In genomic region chr1:156833598-156833997, GRCh38 we compare ENCODE assay signal across 17 cellular contexts. TPM values are rescaled to one million over a fixed set of nuclear protein-coding genes. Genes with fewer than 3 reads are reported as not detected.
DNase-seq lines count a peak whose midpoint lies in the region; ATAC-seq, FAIRE-seq and TF ChIP-seq lines count a peak whose summit lies in the region.
"Had no signal": no experiment of that assay in that cellular context is flagged by ENCODE, and none has a peak within 500 bp of the region (broad histone marks: within the 10 kb centered on the region; RNA-seq: fewer than 3 reads in every experiment).

No MANE protein-coding gene starts in this region.

- H3K4me1 ChIP-seq in GM12878 (ENCODE audit: control insufficient read depth, insufficient read depth, low read length): peaks cover 24% of the 10 kb centered on the region
- H3K4me1 ChIP-seq in OCI-LY7 (ENCODE audit: insufficient read depth, low read length, poor library complexity, severe bottlenecking): no peaks in the 10 kb centered on the region
- H3K4me1 ChIP-seq: ascending aorta had no signal

- CTCF ChIA-PET in GM12878 (lab: Yijun Ruan, JAX): interaction anchor here (1.0 to 3.8 kb wide), 8 partner anchors 12 to 144 kb away, joined by 3 to 26 read pairs (median 5); partner anchors contain the start of gene NTRK1
- CTCF ChIA-PET in OCI-LY7 (lab: Charles Lee; ENCODE audit: unreplicated experiment): no interaction called here

- H3K36me3 ChIP-seq in GM12878 (ENCODE audit: control insufficient read depth in 2 of 2, insufficient read depth in 2 of 2, low read length in 1 of 2) (no peaks in the 10 kb centered on the region), OCI-LY7 (ENCODE audit: insufficient read depth, low read length) (no peaks in the 10 kb centered on the region)
- H3K36me3 ChIP-seq: ascending aorta; BLaER1 treated with 17β-estradiol and CSF1 and Interleukin-3, amounts not matched to agents 10 nM and 100 nM had no signal

- no peak for TF ChIP-seq RAD21 in GM12878 (IDR thresholded peaks at IDR 0.05; ENCODE audit: insufficient read depth, low read depth, low read length)

- intact Hi-C loops in GM12878 (cut with micrococcal nuclease; ENCODE audit: unreplicated experiment) (no loop called here), OCI-LY7 (cut with micrococcal nuclease; ENCODE audit: unreplicated experiment) (no loop called here)

- H3K9me2 ChIP-seq in OCI-LY7 (ENCODE audit: insufficient read depth, low read length): no peaks in the 10 kb centered on the region

- no peak for TF ChIP-seq EP300 in GM12878 (IDR thresholded peaks at IDR 0.05; ENCODE audit: borderline replicate concordance in 1 of 2, control insufficient read depth in 1 of 2, low read depth in 2 of 2, low read length in 2 of 2)

- SMC1A ChIA-PET in GM12878 (lab: Charles Lee; ENCODE audit: uncharacterized antibody, unreplicated experiment): interaction anchor here (0.9 to 2.4 kb wide), 6 partner anchors 12 to 108 kb away, joined by 3 to 8 read pairs (median 6); no protein-coding TSS in a partner anchor

- H3K79me2 ChIP-seq in GM12878 (ENCODE audit: control insufficient read depth, insufficient read depth, low read length) (no peaks in the 10 kb centered on the region), OCI-LY7 (ENCODE audit: insufficient read depth, low read depth, low read length) (no peaks in the 10 kb centered on the region)

- no peak for FAIRE-seq in GM12878 (lab: Jason Lieb, UNC)
- FAIRE-seq: endometrium, small intestine had no signal

- DNase-seq in NCI-H1092 treated with DMSO at 0.1 percent for 48 hours (lab: John Stamatoyannopoulos, UW) (peak; percentile 22), NCI-H1092 (lab: John Stamatoyannopoulos, UW) (no peak), NCI-H2196 treated with DMSO at 0.1 percent for 48 hours (lab: John Stamatoyannopoulos, UW; ENCODE audit: unreplicated experiment) (peak; percentile 23), GM12878 (ENCODE audit: low read depth, low spot score) (no peak), epidermal melanocyte (ENCODE audit: insufficient read length, low spot score) (no peak), OCI-LY7 (ENCODE audit: low spot score) (no peak)
- DNase-seq: foreskin fibroblast, NCI-H2081 treated with DMSO at 0.1 percent for 48 hours, small intestine had no signal

- RAD21 ChIA-PET in GM12878 (lab: Charles Lee; ENCODE audit: unreplicated experiment): interaction anchor here (0.8 kb wide), 1 partner anchor 144 kb away, joined by 3 read pairs; no protein-coding TSS in a partner anchor

- H2AFZ ChIP-seq in GM12878 (ENCODE audit: control insufficient read depth, low read depth, low read length): no peak overlapping the region
- no peak overlapping the region for H2AFZ ChIP-seq in OCI-LY7 (ENCODE audit: low read length)

- H3K4me3 ChIP-seq in GM12878 (no peak overlapping the region), OCI-LY7 (ENCODE audit: low read depth, low read length, poor library complexity, severe bottlenecking) (no peak overlapping the region)
- H3K4me3 ChIP-seq: ascending aorta; BLaER1 treated with 17β-estradiol and CSF1 and Interleukin-3, amounts not matched to agents 10 nM and 100 nM had no signal

- no peak overlapping the region for H3K4me2 ChIP-seq in GM12878 (ENCODE audit: control insufficient read depth, insufficient read depth)
- no peak overlapping the region for H3K4me2 ChIP-seq in OCI-LY7 (ENCODE audit: low read length)
- H3K4me2 ChIP-seq: BLaER1 treated with 17β-estradiol and CSF1 and Interleukin-3, amounts not matched to agents 10 nM and 100 nM had no signal

- no peak overlapping the region for H3K9ac ChIP-seq in GM12878 (ENCODE audit: control insufficient read depth, insufficient read depth, low read length)
- H3K9ac ChIP-seq: BLaER1 treated with 17β-estradiol and CSF1 and Interleukin-3, amounts not matched to agents 10 nM and 100 nM had no signal

- 0 out of 2 replicates have a peak, but pooled peaks have one; percentile 20 for TF ChIP-seq CTCF in 22Rv1 (IDR thresholded peaks at IDR 0.05)
- no peak for TF ChIP-seq CTCF in GM12878 (IDR thresholded peaks at IDR 0.05 in 2 of 3, conservative IDR thresholded peaks at IDR 0.05 in 1 of 3; ENCODE audit: control insufficient read depth in 2 of 3, extremely low read depth in 1 of 3, insufficient read depth in 1 of 3, low read depth in 3 of 3, low read length in 3 of 3)
- TF ChIP-seq CTCF in OCI-LY7 (conservative IDR thresholded peaks at IDR 0.05; ENCODE audit: low read length): no peak

- peak; percentile 37 for ATAC-seq in GM12878
- ATAC-seq in GM21447 (IDR thresholded peaks at IDR 0.05; ENCODE audit: unreplicated experiment): no peak

- no peak for TF ChIP-seq POLR2A in GM12878 (IDR thresholded peaks at IDR 0.05; ENCODE audit: low read depth, low read length)

- H3K27me3 ChIP-seq in GM12878 (replicated peaks in 1 of 2; ENCODE audit: control insufficient read depth in 2 of 2, insufficient read depth in 2 of 2, low read length in 1 of 2): no peaks in the 10 kb centered on the region
- H3K27me3 ChIP-seq: ascending aorta had no signal

- POLR2A ChIA-PET in GM12878 (lab: Charles Lee) (interaction anchor here (0.5 to 1.9 kb wide), 3 partner anchors 12 to 105 kb away, joined by 3 to 4 read pairs (median 4); no protein-coding TSS in a partner anchor), OCI-LY7 (lab: Charles Lee) (no interaction called here)

- H3K9me3 ChIP-seq in GM12878 (replicated peaks; ENCODE audit: control insufficient read depth, insufficient read depth, low read length): no peaks in the 10 kb centered on the region
- no peaks in the 10 kb centered on the region for H3K9me3 ChIP-seq in OCI-LY7 (ENCODE audit: low read length)
- H3K9me3 ChIP-seq: ascending aorta; BLaER1 treated with 17β-estradiol and CSF1 and Interleukin-3, amounts not matched to agents 10 nM and 100 nM had no signal

- BruUV-seq in GM12878 (replicated peaks; lab: Mats Ljungman, UMichigan) (no TSS peak), OCI-LY7 (replicated peaks; lab: Mats Ljungman, UMichigan) (no TSS peak)

- 34% methylated on average over 2 of the region's 2 CpGs for WGBS in GM12878 (ENCODE audit: insufficient coverage, insufficient replicate concordance, low lambda C conversion rate, missing lambda C conversion rate)

- H3K27ac ChIP-seq in 22Rv1: no peak overlapping the region
- H3K27ac ChIP-seq in GM12878 (ENCODE audit: control insufficient read depth, insufficient read depth): no peak overlapping the region
- H3K27ac ChIP-seq in OCI-LY7 (ENCODE audit: low read depth, low read length, poor library complexity, severe bottlenecking): no peak overlapping the region
- H3K27ac ChIP-seq: ascending aorta; BLaER1 treated with 17β-estradiol and CSF1 and Interleukin-3, amounts not matched to agents 10 nM and 100 nM had no signal

- H4K20me1 ChIP-seq in GM12878 (ENCODE audit: control insufficient read depth, insufficient read depth) (no peaks in the 10 kb centered on the region), OCI-LY7 (ENCODE audit: insufficient read depth, low read length) (no peaks in the 10 kb centered on the region)

- in situ Hi-C loops in GM12878 (cut with MboI): no loop called here

RNA-seq across cellular contexts. Expression of gene SH2D2A, which starts 16.9 kb away (rescaled TPM):
- total RNA-seq in GM12878 (2013; cell fraction: nucleolus; rRNA removed): 22.4 and 23.9 TPM in 2 replicates
- total RNA-seq in GM12878 (2014; rRNA removed) (9.9 and 11.4 TPM in 2 replicates), GM12878 (2014; rRNA removed; fragmentation: Illumina TruSeq; extraction: Trizol) (4.6 and 5.4 TPM in 2 replicates), GM12878 (2021) (15.9 and 17.4 TPM in 2 replicates), OCI-LY7 (2022) (2.1 and 2.2 TPM in 2 replicates)
- 1.8 TPM for polyA plus RNA-seq in GM12878 (2011; ENCODE audit: low read depth)
- polyA plus RNA-seq in GM12878 (2011; rRNA removed) (3.7 and 9.7 TPM in 2 replicates), GM12878 (2014; fragmentation: Illumina TruSeq; extraction: Trizol) (2.2 and 4.4 TPM in 2 replicates), GM12878 (2014; fragmentation: Nextera tagmentation; extraction: Ambion mirVana) (1 to 10 TPM in 1 of 2 experiments, under 1 TPM in 1; 0.72 to 1.8 TPM), GM12878 (2014; rRNA removed) (10.7 and 11.6 TPM in 2 replicates), GM12878 (2016; fragmentation: Nextera tagmentation; extraction: Ambion mirVana) (1 to 10 TPM; 6.5 to 7.4 TPM)
- polyA plus RNA-seq in GM12878 (2011; cell fraction: cytosol; rRNA removed): 11.4 and 13.8 TPM in 2 replicates
- polyA plus RNA-seq in GM12878 (2011; cell fraction: nucleus; rRNA removed): 23.0 and 23.7 TPM in 2 replicates
- 3.4 and 5.8 TPM in 2 replicates for polyA plus RNA-seq in GM12878 (2012)
- 8.1 and 15.6 TPM in 2 replicates for polyA minus RNA-seq in GM12878 (2011; rRNA and poly(A)+ RNA removed)
- polyA minus RNA-seq in GM12878 (2011; cell fraction: cytosol; rRNA and poly(A)+ RNA removed): 8.7 and 12.3 TPM in 2 replicates
- 19.2 and 32.7 TPM in 2 replicates for polyA minus RNA-seq in GM12878 (2011; cell fraction: nucleus; rRNA and poly(A)+ RNA removed)
- total RNA-seq in OCI-LY7 (2014; rRNA removed; shearing (Covaris generic)): 5.5 and 5.8 TPM in 2 replicates
- total RNA-seq: ascending aorta had no signal

RNA-seq across cellular contexts. Expression of gene INSRR, which starts 25.3 kb away (rescaled TPM):
- total RNA-seq in GM12878 (2013; cell fraction: nucleolus; rRNA removed): not detected in 2 replicates
- total RNA-seq in GM12878 (2014; rRNA removed) (not detected in 2 replicates), GM12878 (2014; rRNA removed; fragmentation: Illumina TruSeq; extraction: Trizol) (not detected in 2 replicates), GM12878 (2021) (not detected in 2 replicates), OCI-LY7 (2022) (not detected in 2 replicates)
- not detected for polyA plus RNA-seq in GM12878 (2011; ENCODE audit: low read depth)
- polyA plus RNA-seq in GM12878 (2011; rRNA removed) (0.01 TPM in 1 of 2 replicates, not detected in the other), GM12878 (2014; fragmentation: Illumina TruSeq; extraction: Trizol) (not detected in 2 replicates), GM12878 (2014; fragmentation: Nextera tagmentation; extraction: Ambion mirVana) (not detected), GM12878 (2014; rRNA removed) (not detected in 2 replicates), GM12878 (2016; fragmentation: Nextera tagmentation; extraction: Ambion mirVana) (not detected)
- not detected in 2 replicates for polyA plus RNA-seq in GM12878 (2011; cell fraction: cytosol; rRNA removed)
- polyA plus RNA-seq in GM12878 (2011; cell fraction: nucleus; rRNA removed): 0.10 and 0.16 TPM in 2 replicates
- not detected in 2 replicates for polyA plus RNA-seq in GM12878 (2012)
- 0.05 TPM in 1 of 2 replicates, not detected in the other for polyA minus RNA-seq in GM12878 (2011; rRNA and poly(A)+ RNA removed)
- polyA minus RNA-seq in GM12878 (2011; cell fraction: cytosol; rRNA and poly(A)+ RNA removed): not detected in 2 replicates
- under 0.01 and 0.10 TPM in 2 replicates for polyA minus RNA-seq in GM12878 (2011; cell fraction: nucleus; rRNA and poly(A)+ RNA removed)
- not detected in 2 replicates for total RNA-seq in OCI-LY7 (2014; rRNA removed; shearing (Covaris generic))
- total RNA-seq: A172, Daoy, liver had no signal

RNA-seq across cellular contexts. Expression of gene NTRK1, which starts 27.1 kb away (rescaled TPM):
- total RNA-seq in GM12878 (2013; cell fraction: nucleolus; rRNA removed): not detected in 2 replicates
- 0.16 and 0.56 TPM in 2 replicates for total RNA-seq in GM12878 (2014; rRNA removed)
- total RNA-seq in GM12878 (2014; rRNA removed; fragmentation: Illumina TruSeq; extraction: Trizol): not detected in 2 replicates
- total RNA-seq in GM12878 (2021): 0.19 TPM in 1 of 2 replicates, not detected in the other
- not detected for polyA plus RNA-seq in GM12878 (2011; ENCODE audit: low read depth)
- 0.07 and 0.10 TPM in 2 replicates for polyA plus RNA-seq in GM12878 (2011; rRNA removed)
- 0.19 and 0.20 TPM in 2 replicates for polyA plus RNA-seq in GM12878 (2011; cell fraction: cytosol; rRNA removed)
- 0.83 and 1.3 TPM in 2 replicates for polyA plus RNA-seq in GM12878 (2011; cell fraction: nucleus; rRNA removed)
- not detected in 2 replicates for polyA plus RNA-seq in GM12878 (2012)
- polyA plus RNA-seq in GM12878 (2014; fragmentation: Illumina TruSeq; extraction: Trizol): not detected in 2 replicates
- polyA plus RNA-seq in GM12878 (2014; fragmentation: Nextera tagmentation; extraction: Ambion mirVana): not detected
- 0.08 TPM in 1 of 2 replicates, not detected in the other for polyA plus RNA-seq in GM12878 (2014; rRNA removed)
- polyA plus RNA-seq in GM12878 (2016; fragmentation: Nextera tagmentation; extraction: Ambion mirVana): under 1 TPM in 1 of 2 experiments, not detected in 1; 0.40 TPM
- polyA minus RNA-seq in GM12878 (2011; rRNA and poly(A)+ RNA removed): 0.15 and 0.22 TPM in 2 replicates
- not detected in 2 replicates for polyA minus RNA-seq in GM12878 (2011; cell fraction: cytosol; rRNA and poly(A)+ RNA removed)
- 0.24 TPM in 1 of 2 replicates, not detected in the other for polyA minus RNA-seq in GM12878 (2011; cell fraction: nucleus; rRNA and poly(A)+ RNA removed)
- not detected in 2 replicates for total RNA-seq in OCI-LY7 (2014; rRNA removed; shearing (Covaris generic))
- not detected in 2 replicates for total RNA-seq in OCI-LY7 (2022)
- total RNA-seq: ascending aorta had no signal

RNA-seq across cellular contexts. Expression of gene PEAR1, which starts 59.9 kb away (rescaled TPM):
- total RNA-seq in GM12878 (2013; cell fraction: nucleolus; rRNA removed): not detected in 2 replicates
- under 0.01 TPM in 1 of 2 replicates, not detected in the other for total RNA-seq in GM12878 (2014; rRNA removed)
- not detected in 2 replicates for total RNA-seq in GM12878 (2014; rRNA removed; fragmentation: Illumina TruSeq; extraction: Trizol)
- total RNA-seq in GM12878 (2021): not detected in 2 replicates
- polyA plus RNA-seq in GM12878 (2011; ENCODE audit: low read depth): not detected
- polyA plus RNA-seq in GM12878 (2011; rRNA removed): not detected in 2 replicates
- polyA plus RNA-seq in GM12878 (2011; cell fraction: cytosol; rRNA removed): 0.02 TPM in 1 of 2 replicates, not detected in the other
- 0.06 and 0.09 TPM in 2 replicates for polyA plus RNA-seq in GM12878 (2011; cell fraction: nucleus; rRNA removed)
- polyA plus RNA-seq in GM12878 (2012): 0.04 and 0.05 TPM in 2 replicates
- not detected in 2 replicates for polyA plus RNA-seq in GM12878 (2014; fragmentation: Illumina TruSeq; extraction: Trizol)
- not detected for polyA plus RNA-seq in GM12878 (2014; fragmentation: Nextera tagmentation; extraction: Ambion mirVana)
- not detected in 2 replicates for polyA plus RNA-seq in GM12878 (2014; rRNA removed)
- polyA plus RNA-seq in GM12878 (2016; fragmentation: Nextera tagmentation; extraction: Ambion mirVana): not detected
- polyA minus RNA-seq in GM12878 (2011; rRNA and poly(A)+ RNA removed): not detected in 2 replicates
- not detected in 2 replicates for polyA minus RNA-seq in GM12878 (2011; cell fraction: cytosol; rRNA and poly(A)+ RNA removed)
- not detected in 2 replicates for polyA minus RNA-seq in GM12878 (2011; cell fraction: nucleus; rRNA and poly(A)+ RNA removed)
- not detected in 2 replicates for total RNA-seq in OCI-LY7 (2014; rRNA removed; shearing (Covaris generic))
- total RNA-seq in OCI-LY7 (2022): not detected in 2 replicates

Comparison
In these comparisons a context has a peak if more than half of its experiments do, and no peak if none do; other contexts are left out.
1. DNase-seq: peak in NCI-H1092 treated with DMSO at 0.1 percent for 48 hours (single experiment) and NCI-H2196 treated with DMSO at 0.1 percent for 48 hours (single experiment); none in NCI-H1092 (single experiment), GM12878 (single experiment), epidermal melanocyte (single experiment) and OCI-LY7 (single experiment).